In the genomic region with DNA sequence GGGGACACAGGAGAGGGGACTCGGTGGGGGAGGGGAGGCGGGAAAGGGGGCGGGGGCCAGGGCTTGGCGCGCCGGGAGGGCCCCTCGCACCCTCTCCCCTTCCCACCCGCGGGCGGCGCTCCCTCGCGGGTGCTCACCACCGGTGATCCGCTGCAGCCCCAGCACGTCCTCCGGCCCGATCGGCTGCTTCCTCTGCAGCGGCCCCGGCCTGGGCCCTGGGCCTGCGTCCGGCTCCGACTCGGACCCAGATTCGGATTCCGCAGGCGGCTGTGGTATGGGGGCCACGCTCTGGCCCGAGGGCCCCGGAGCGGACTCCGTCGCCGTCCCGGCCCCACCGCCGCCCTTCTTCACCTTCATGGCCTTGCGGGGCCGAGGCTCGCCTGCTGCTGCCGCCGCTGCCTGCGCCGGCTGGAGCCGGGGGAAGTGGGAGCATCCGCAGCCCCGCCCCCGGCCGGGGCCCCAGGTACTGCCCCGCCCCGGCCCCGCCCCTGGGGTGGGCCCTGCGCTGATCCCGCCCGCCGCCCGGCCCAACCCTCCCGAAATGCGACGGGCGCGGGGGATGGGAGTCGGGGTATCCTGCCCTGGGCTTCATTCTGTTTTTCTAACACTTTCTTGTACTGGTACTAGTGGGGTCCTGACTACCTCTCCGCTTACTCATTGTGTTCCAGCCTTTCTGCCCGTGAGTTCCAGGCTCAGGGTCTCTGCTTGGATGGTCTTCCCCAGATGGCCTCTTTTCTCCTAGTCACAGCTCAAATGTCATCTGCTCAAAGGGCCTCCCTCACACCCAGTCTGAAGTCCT, we compare ENCODE assay signal across 8 cellular contexts. TPM values are rescaled to one million over a fixed set of nuclear protein-coding genes. Genes with fewer than 3 reads are reported as not detected.
DNase-seq lines count a peak whose midpoint lies in the region; ATAC-seq and TF ChIP-seq lines count a peak whose summit lies in the region.

Gene UNC119, minus strand, starts transcription at position 424 of the 799 bp plus-strand sequence. Its CDS starts 67 bp downstream, at position 357.

- H3K4me1 Mint-ChIP-seq in activated CD4-positive, alpha-beta memory T cell treated with anti-CD3 and anti-CD28 coated beads, Interleukin-2, amount 10 ng/mL, durations not matched to agents 7 days and 5 days, result peaks cover 46% of the 10 kb centered on the region

- WGBS in ectodermal cell, 2 experiments, result 0 to 1% methylated on average over 66 of the region's 66 CpGs
- 2 to 3% methylated on average over 31 to 65 of the region's 66 CpGs for WGBS in lung, 2 donors

- POLR2A ChIA-PET in activated CD4-positive, alpha-beta memory T cell treated with anti-CD3 and anti-CD28 coated beads, Interleukin-2, amount 10 ng/mL, durations not matched to agents 7 days and 5 days (lab: Charles Lee), result interaction anchor here (0.9 to 6.2 kb wide), 5 partner anchors 19 to 95 kb away, joined by 3 to 64 read pairs (median 4); partner anchors contain the start of genes ALDOC, PIGS and SPAG5

- H3K4me3 ChIP-seq in ectodermal cell (ENCODE audit: insufficient read depth, low read depth, low read length) (peak within 1 kb of the TSS; percentile 55), lung (peak within 1 kb of the TSS; percentile 66)

- H3K9me3 ChIP-seq in ectodermal cell (ENCODE audit: control insufficient read depth, low read length) (no peaks in the 10 kb centered on the region), lung (ENCODE audit: control insufficient read depth in 2 of 2, insufficient read depth in 1 of 2, low read length in 1 of 2) (no peaks in the 10 kb centered on the region)

- no peaks in the 10 kb centered on the region for H3K9me3 Mint-ChIP-seq in activated CD4-positive, alpha-beta memory T cell treated with anti-CD3 and anti-CD28 coated beads, Interleukin-2, amount 10 ng/mL, durations not matched to agents 7 days and 5 days

- peak within 1 kb of the TSS; percentile 80 for H3K4me3 Mint-ChIP-seq in activated CD4-positive, alpha-beta memory T cell treated with anti-CD3 and anti-CD28 coated beads, Interleukin-2, amount 10 ng/mL, durations not matched to agents 7 days and 5 days

- peak within 1 kb of the TSS; percentile 58 for H3K27ac Mint-ChIP-seq in activated CD4-positive, alpha-beta memory T cell treated with anti-CD3 and anti-CD28 coated beads, Interleukin-2, amount 10 ng/mL, durations not matched to agents 7 days and 5 days

- H3K36me3 ChIP-seq in ectodermal cell (ENCODE audit: control insufficient read depth, insufficient read depth, low read length) (peaks cover 23% of the 10 kb centered on the region), lung (ENCODE audit: control insufficient read depth in 2 of 2, insufficient read depth in 2 of 2, low read length in 2 of 2) (peaks cover 6 to 33% of the 10 kb centered on the region in 2 donors)

- peaks cover 47% of the 10 kb centered on the region for H3K36me3 Mint-ChIP-seq in activated CD4-positive, alpha-beta memory T cell treated with anti-CD3 and anti-CD28 coated beads, Interleukin-2, amount 10 ng/mL, durations not matched to agents 7 days and 5 days (ENCODE audit: low read depth)

- peak; percentile 80 for DNase-seq in NCI-H1436 (lab: John Stamatoyannopoulos, UW)
- DNase-seq in NCI-H1436 treated with DMSO at 0.1 percent for 48 hours (lab: John Stamatoyannopoulos, UW), result no peak
- peak; percentile 13 to 94 for DNase-seq in NCI-H526 (lab: John Stamatoyannopoulos, UW)
- peak; percentile 84 for DNase-seq in activated CD4-positive, alpha-beta memory T cell treated with anti-CD3 and anti-CD28 coated beads, Interleukin-2, amount 10 ng/mL, durations not matched to agents 7 days and 5 days
- peak; percentile 69 for DNase-seq in lung (ENCODE audit: low spot score)
- peak; percentile 53 to 78 (median 55) for DNase-seq in stimulated activated CD4-positive, alpha-beta T cell treated with anti-CD3 and anti-CD28 coated beads, TNF-alpha, amount 100 ng/mL, for 24 hours (ENCODE audit: low read depth in 3 of 3)

- no peak for TF ChIP-seq CTCF in lung (IDR thresholded peaks at IDR 0.05; ENCODE audit: control extremely low read depth, extremely low read depth)

- ATAC-seq in HG03095 (IDR thresholded peaks at IDR 0.05; ENCODE audit: unreplicated experiment) (peak; percentile 50), lung (ENCODE audit: insufficient read depth, low FRiP score) (peak; percentile 94)

- H3K27me3 Mint-ChIP-seq in activated CD4-positive, alpha-beta memory T cell treated with anti-CD3 and anti-CD28 coated beads, Interleukin-2, amount 10 ng/mL, durations not matched to agents 7 days and 5 days, result no peaks in the 10 kb centered on the region

- H3K27me3 ChIP-seq in ectodermal cell (ENCODE audit: control insufficient read depth, insufficient read depth, low read length, poor library complexity, severe bottlenecking), result no peaks in the 10 kb centered on the region
- no peaks in the 10 kb centered on the region for H3K27me3 ChIP-seq in lung (ENCODE audit: control insufficient read depth, insufficient read depth)

- peaks cover 17% of the 10 kb centered on the region for H3K4me1 ChIP-seq in ectodermal cell (ENCODE audit: control insufficient read depth, insufficient read depth, low read length)
- peaks cover 0 to 4% of the 10 kb centered on the region in 2 donors for H3K4me1 ChIP-seq in lung (ENCODE audit: control insufficient read depth in 2 of 2, insufficient read depth in 2 of 2, low read length in 2 of 2)

- H3K27ac ChIP-seq in ectodermal cell (ENCODE audit: insufficient read depth, low read depth, low read length, poor library complexity, severe bottlenecking), result no peak within 1 kb of the TSS
- peak within 1 kb of the TSS in 1 of 2 donors; percentile 61 for H3K27ac ChIP-seq in lung (ENCODE audit: low read depth in 1 of 2, low read length in 1 of 2)

- CTCF ChIA-PET in activated CD4-positive, alpha-beta memory T cell treated with anti-CD3 and anti-CD28 coated beads, Interleukin-2, amount 10 ng/mL, durations not matched to agents 7 days and 5 days (lab: Charles Lee), result interaction anchor here (0.9 to 4.2 kb wide), 3 partner anchors 7 to 19 kb away, joined by 3 to 23 read pairs (median 17); partner anchors contain the start of gene PIGS

RNA-seq across cellular contexts. Expression of gene UNC119, which starts in this region (rescaled TPM):
- total RNA-seq in activated CD4-positive, alpha-beta memory T cell treated with anti-CD3 and anti-CD28 coated beads, Interleukin-2, amount 10 ng/mL, durations not matched to agents 7 days and 5 days, result 10 to 100 TPM; 46.2 to 61.1 TPM
- 80.1 TPM for polyA plus RNA-seq in ectodermal cell (2013, experiment 1 of 4)
- 75.4 TPM for polyA plus RNA-seq in ectodermal cell (2013, experiment 2 of 4)
- polyA plus RNA-seq in ectodermal cell (2013, experiment 3 of 4), result 62.4 TPM
- polyA plus RNA-seq in ectodermal cell (2013, experiment 4 of 4), result 76.0 TPM
- 10 to 100 TPM; 29.2 to 34.2 TPM for total RNA-seq in lung
- polyA plus RNA-seq in lung, result 10 to 100 TPM; 19.0 to 40.0 TPM
